8 cellular contexts compared by ENCODE assay signal in the genomic region with DNA sequence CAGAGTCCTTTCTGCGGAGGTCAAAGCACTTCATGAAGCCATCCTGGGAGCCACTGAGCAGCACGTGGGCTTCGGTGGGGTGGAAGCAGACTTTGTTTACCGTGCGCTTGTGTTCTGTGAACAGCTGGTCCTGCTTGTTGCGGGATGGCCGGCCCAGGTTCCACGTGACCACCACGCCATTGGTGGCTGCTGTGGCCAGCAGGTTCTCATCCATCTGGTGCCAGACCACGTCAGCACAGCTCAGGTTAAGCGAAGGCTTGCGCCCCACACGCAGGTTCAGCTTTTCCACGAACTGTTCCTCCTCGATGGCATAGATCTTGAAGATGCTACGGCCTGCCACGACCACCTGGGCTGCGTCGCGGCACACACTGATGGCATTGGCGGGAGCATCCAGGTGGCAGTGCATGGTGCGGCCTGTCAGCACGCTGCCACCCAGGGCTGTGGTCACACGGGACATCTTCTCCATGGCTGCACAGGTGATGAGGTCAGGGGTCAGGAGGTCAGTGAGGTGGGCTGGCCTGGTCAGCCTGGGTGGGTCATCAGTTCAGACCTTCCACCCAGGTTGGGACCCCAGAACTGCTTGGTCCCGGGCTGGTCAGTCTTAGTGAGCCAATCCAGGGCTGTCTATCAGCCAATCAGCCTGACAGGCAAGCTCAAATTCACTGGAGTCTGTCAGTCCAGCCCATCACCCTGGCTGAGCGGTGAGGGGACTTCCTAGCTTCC. TPM values are rescaled to one million over a fixed set of nuclear protein-coding genes. Genes with fewer than 3 reads are reported as not detected.
DNase-seq lines count a peak whose midpoint lies in the region; ATAC-seq and TF ChIP-seq lines count a peak whose summit lies in the region.

No MANE protein-coding gene starts in this region.

- H3K4me3 ChIP-seq in GM12865 (ENCODE audit: low read depth, low read length) (peak overlapping the region; percentile 75), fibroblast of mammary gland (ENCODE audit: control insufficient read depth, low read depth, low read length) (peak overlapping the region; percentile 80), rectal smooth muscle tissue (ENCODE audit: low read length) (peak overlapping the region; percentile 93)

- H3K27ac ChIP-seq in rectal smooth muscle tissue (ENCODE audit: low read depth, low read length): peak overlapping the region; percentile 80

- TF ChIP-seq CTCF in GM12865 (IDR thresholded peaks at IDR 0.05; ENCODE audit: insufficient read depth, low read depth, low read length, missing control alignments): no peak
- no peak for TF ChIP-seq CTCF in fibroblast of mammary gland (conservative IDR thresholded peaks at IDR 0.05; ENCODE audit: control insufficient read depth, insufficient read depth, low read depth, low read length)

- peak overlapping the region; percentile 83 for H3K9ac ChIP-seq in rectal smooth muscle tissue (ENCODE audit: low read length)

- H3K36me3 ChIP-seq in rectal smooth muscle tissue (ENCODE audit: control insufficient read depth, insufficient read depth, low read length): peaks cover 3% of the 10 kb centered on the region

- peaks cover 5% of the 10 kb centered on the region for H3K27me3 ChIP-seq in rectal smooth muscle tissue (ENCODE audit: control insufficient read depth, insufficient read depth, low read length)

- ATAC-seq in SK-N-SH treated with all-trans-retinoic acid at 6 μM for 48 hours: peak; percentile 1; the same call in 2 of the 3 replicates

- no peak for DNase-seq in GM12865 (ENCODE audit: low read depth)
- DNase-seq in fibroblast of mammary gland (ENCODE audit: low read depth): no peak
- DNase-seq in cerebellum (ENCODE audit: low spot score): no peak
- no peak for DNase-seq in EL
- DNase-seq in NOMO-1 (lab: John Stamatoyannopoulos, UW; ENCODE audit: unreplicated experiment in 2 of 2): no peak
- no peak for DNase-seq in DMS 273 (lab: John Stamatoyannopoulos, UW; ENCODE audit: unreplicated experiment)

- H3K4me1 ChIP-seq in rectal smooth muscle tissue (ENCODE audit: control insufficient read depth, insufficient read depth, low read length): peaks cover 5% of the 10 kb centered on the region

TF ChIP-seq in SK-N-SH treated with all-trans-retinoic acid at 6 μM for 48 hours, 23 proteins besides CTCF, POLR2A, EP300 and RAD21:
- no peak for TF ChIP-seq POU6F1 (CRISPR knock-in tag; IDR thresholded peaks at IDR 0.05; ENCODE audit: borderline replicate concordance, low read depth)
- no peak for TF ChIP-seq ZC3H10 (CRISPR knock-in tag; IDR thresholded peaks at IDR 0.05)
- TF ChIP-seq ARNTL (CRISPR knock-in tag; IDR thresholded peaks at IDR 0.05; ENCODE audit: borderline replicate concordance, low read depth): no peak
- TF ChIP-seq ZFP3 (CRISPR knock-in tag; IDR thresholded peaks at IDR 0.05): no peak
- no peak for TF ChIP-seq TCF4 (CRISPR knock-in tag; IDR thresholded peaks at IDR 0.05; ENCODE audit: borderline replicate concordance)
- TF ChIP-seq, protein P1, sequence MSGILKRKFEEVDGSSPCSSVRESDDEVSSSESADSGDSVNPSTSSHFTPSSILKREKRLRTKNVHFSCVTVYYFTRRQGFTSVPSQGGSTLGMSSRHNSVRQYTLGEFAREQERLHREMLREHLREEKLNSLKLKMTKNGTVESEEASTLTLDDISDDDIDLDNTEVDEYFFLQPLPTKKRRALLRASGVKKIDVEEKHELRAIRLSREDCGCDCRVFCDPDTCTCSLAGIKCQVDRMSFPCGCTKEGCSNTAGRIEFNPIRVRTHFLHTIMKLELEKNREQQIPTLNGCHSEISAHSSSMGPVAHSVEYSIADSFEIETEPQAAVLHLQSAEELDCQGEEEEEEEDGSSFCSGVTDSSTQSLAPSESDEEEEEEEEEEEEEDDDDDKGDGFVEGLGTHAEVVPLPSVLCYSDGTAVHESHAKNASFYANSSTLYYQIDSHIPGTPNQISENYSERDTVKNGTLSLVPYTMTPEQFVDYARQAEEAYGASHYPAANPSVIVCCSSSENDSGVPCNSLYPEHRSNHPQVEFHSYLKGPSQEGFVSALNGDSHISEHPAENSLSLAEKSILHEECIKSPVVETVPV (CRISPR knock-in tag; IDR thresholded peaks at IDR 0.05): no peak
- no peak for TF ChIP-seq RARB (CRISPR knock-in tag; IDR thresholded peaks at IDR 0.05)
- no peak for TF ChIP-seq CREB5 (CRISPR knock-in tag; IDR thresholded peaks at IDR 0.05; ENCODE audit: low read depth)
- TF ChIP-seq ZNF8 (CRISPR knock-in tag; IDR thresholded peaks at IDR 0.05): no peak

RNA-seq across cellular contexts. Expression of gene WDR24, which starts 0.9 kb away (rescaled TPM):
- 6.7 TPM for total RNA-seq in cerebellum

RNA-seq across cellular contexts. Expression of gene JMJD8, which starts 5.2 kb away (rescaled TPM):
- 14.0 TPM for total RNA-seq in cerebellum

RNA-seq across cellular contexts. Expression of gene STUB1, which starts 9.1 kb away (rescaled TPM):
- 25.9 TPM for total RNA-seq in cerebellum

RNA-seq across cellular contexts. Expression of gene RHBDL1, which starts 13.9 kb away (rescaled TPM):
- 2.7 TPM for total RNA-seq in cerebellum

RNA-seq across cellular contexts. Expression of gene FBXL16, which starts 16.3 kb away (rescaled TPM):
- total RNA-seq in cerebellum: 5.4 TPM
